Comparison of ENCODE assay signal across 8 cellular contexts in genomic region chr7:129218514-129219036, GRCh38. TPM values are rescaled to one million over a fixed set of nuclear protein-coding genes. Genes with fewer than 3 reads are reported as not detected.
A peak's percentile ranks its signal among the peaks of the same experiment; 100 is the strongest.
DNase-seq lines count a peak whose midpoint lies in the region; ATAC-seq and TF ChIP-seq lines count a peak whose summit lies in the region.

No MANE protein-coding gene starts in this region.

- no peak overlapping the region for H3K4me3 ChIP-seq in H7 (ENCODE audit: insufficient read depth, low read depth, low read length)
- H3K4me3 ChIP-seq in sigmoid colon: no peak overlapping the region

- DNase-seq in H7 (peak; percentile 89), NCI-H2029 treated with DMSO at 0.1 percent for 48 hours (lab: John Stamatoyannopoulos, UW) (peak; percentile 82), anterior cingulate cortex (lab: John Stamatoyannopoulos, UW) (peak in 56 of 58 donors; percentile 9 to 89 (median 64)), hepatic stellate cell (ENCODE audit: low spot score) (peak; percentile 91), sigmoid colon (peak; percentile 90)
- peak; percentile 69 for DNase-seq in T-helper 2 cell treated with Interferon-gamma antibody and Interleukin-4, amounts not matched to agents 5 μg/mL and 100 μg/mL, for 36 hours (ENCODE audit: low spot score)

- no peaks in the 10 kb centered on the region for H3K9me3 ChIP-seq in sigmoid colon

- no peak overlapping the region for H3K4me3 Mint-ChIP-seq in T-helper 2 cell treated with Interferon-gamma antibody and Interleukin-4, amounts not matched to agents 5 μg/mL and 100 μg/mL, for 36 hours

- no peak for TF ChIP-seq POLR2A in sigmoid colon (IDR thresholded peaks at IDR 0.05)

- H3K4me1 Mint-ChIP-seq in T-helper 2 cell treated with Interferon-gamma antibody and Interleukin-4, amounts not matched to agents 5 μg/mL and 100 μg/mL, for 36 hours (ENCODE audit: low read depth): peaks cover 10% of the 10 kb centered on the region

- no peaks in the 10 kb centered on the region for H3K9me3 Mint-ChIP-seq in T-helper 2 cell treated with Interferon-gamma antibody and Interleukin-4, amounts not matched to agents 5 μg/mL and 100 μg/mL, for 36 hours

- no peak overlapping the region for H3K27ac Mint-ChIP-seq in T-helper 2 cell treated with Interferon-gamma antibody and Interleukin-4, amounts not matched to agents 5 μg/mL and 100 μg/mL, for 36 hours

- no peak for TF ChIP-seq EP300 in sigmoid colon (IDR thresholded peaks at IDR 0.05)

- H3K36me3 Mint-ChIP-seq in T-helper 2 cell treated with Interferon-gamma antibody and Interleukin-4, amounts not matched to agents 5 μg/mL and 100 μg/mL, for 36 hours (ENCODE audit: low read depth): no peaks in the 10 kb centered on the region

- no peak for ATAC-seq in GM21529 (IDR thresholded peaks at IDR 0.05; ENCODE audit: unreplicated experiment)

- H3K27me3 ChIP-seq in H7 (ENCODE audit: control insufficient read depth, insufficient read depth, low read length) (no peaks in the 10 kb centered on the region), sigmoid colon (no peaks in the 10 kb centered on the region)

- peaks cover 2% of the 10 kb centered on the region for H3K27me3 Mint-ChIP-seq in T-helper 2 cell treated with Interferon-gamma antibody and Interleukin-4, amounts not matched to agents 5 μg/mL and 100 μg/mL, for 36 hours (ENCODE audit: low read depth)

- intact Hi-C loops in sigmoid colon (cut with DNase I): loop anchor here (1.0 to 2.0 kb wide), 2 partner anchors 53 to 78 kb away; no protein-coding TSS in a partner anchor

- H3K4me1 ChIP-seq in sigmoid colon: peaks cover 0 to 3% (median 0%) of the 10 kb centered on the region in 4 donors

- H3K36me3 ChIP-seq in H7 (replicated peaks; ENCODE audit: control insufficient read depth, insufficient read depth, low read length) (no peaks in the 10 kb centered on the region), sigmoid colon (no peaks in the 10 kb centered on the region)

- peak; percentile 93 for TF ChIP-seq CTCF in C4-2B (conservative IDR thresholded peaks at IDR 0.05)
- peak; percentile 82 to 89 (median 86) for TF ChIP-seq CTCF in sigmoid colon (IDR thresholded peaks at IDR 0.05)

- H3K27ac ChIP-seq in C4-2B (no peak overlapping the region), sigmoid colon (no peak overlapping the region)

- WGBS in sigmoid colon, 2 donors: 12 to 14% methylated on average over 9 of the region's 9 CpGs

RNA-seq across cellular contexts. Expression of gene AHCYL2, which starts 6.3 kb away (rescaled TPM):
- total RNA-seq in H7 (2014; rRNA removed; shearing (Covaris generic)): 14.2 and 26.9 TPM in 2 replicates
- total RNA-seq in sigmoid colon: 10 to 100 TPM; 12.5 to 16.8 (median 14.7) TPM
- 100 to 1,000 TPM in 2 of 3 donors, 10 to 100 TPM in 1; 80.8 to 219 (median 174) TPM for polyA plus RNA-seq in sigmoid colon

RNA-seq across cellular contexts. Expression of gene SMO, which starts 30.1 kb away (rescaled TPM):
- 44.9 and 49.6 TPM in 2 replicates for total RNA-seq in H7 (2014; rRNA removed; shearing (Covaris generic))
- 10 to 100 TPM in 2 of 4 donors, 1 to 10 TPM in 2; 6.8 to 18.6 (median 13.0) TPM for total RNA-seq in sigmoid colon
- 1 to 10 TPM in 1 of 3 donors, under 1 TPM in 2; 0.60 to 2.8 (median 0.92) TPM for polyA plus RNA-seq in sigmoid colon
